ENCODE assay signal across 1 cellular context in genomic region chr19:18364826-18365528, GRCh38.
A peak's percentile ranks its signal among the peaks of the same experiment; 100 is the strongest.
TF ChIP-seq lines count a peak whose summit lies in the region.

No MANE protein-coding gene starts in this region.

TF ChIP-seq in HepG2, 621 proteins besides CTCF, POLR2A, EP300 and RAD21 (continued from another document and continues in another):
- TF ChIP-seq ZNF646 (CRISPR knock-in tag; IDR thresholded peaks at IDR 0.05) (no peak), IKZF1 (IDR thresholded peaks at IDR 0.05) (no peak), POGZ (CRISPR knock-in tag; IDR thresholded peaks at IDR 0.05) (no peak), BRF2 (CRISPR knock-in tag; IDR thresholded peaks at IDR 0.05) (no peak), MAFK (conservative IDR thresholded peaks at IDR 0.05 in 1 of 2, IDR thresholded peaks at IDR 0.05 in 1 of 2; ENCODE audit: low read length in 2 of 2) (0 out of 4 replicates have a peak, but pooled peaks of 1 of the 2 experiments have one; percentile 0), ZNF12 (CRISPR knock-in tag; IDR thresholded peaks at IDR 0.05) (peak; percentile 28; the same call in 1 of the 2 replicates), LBX2 (CRISPR knock-in tag; IDR thresholded peaks at IDR 0.05; ENCODE audit: borderline replicate concordance) (no peak), FOSL2 (CRISPR knock-in tag; IDR thresholded peaks at IDR 0.05) (peak; percentile 88), PRPF4 (IDR thresholded peaks at IDR 0.05; ENCODE audit: low read depth, low read length, poor library complexity, severe bottlenecking) (peak; percentile 16), SP1 (IDR thresholded peaks at IDR 0.05) (no peak), SP1 (CRISPR knock-in tag; IDR thresholded peaks at IDR 0.05) (0 out of 2 replicates have a peak, but pooled peaks have one; percentile 13), ATF6 (CRISPR knock-in tag; conservative IDR thresholded peaks at IDR 0.05) (no peak), NKX3-1 (CRISPR knock-in tag; IDR thresholded peaks at IDR 0.05) (peak; percentile 47; the same call in 1 of the 2 replicates), ZNF569 (CRISPR knock-in tag; IDR thresholded peaks at IDR 0.05; ENCODE audit: borderline replicate concordance) (no peak), SRF (IDR thresholded peaks at IDR 0.05; ENCODE audit: low read depth, low read length) (no peak), MTA3 (CRISPR knock-in tag; IDR thresholded peaks at IDR 0.05) (no peak), ZHX2 (IDR thresholded peaks at IDR 0.05; ENCODE audit: low read depth) (peak; percentile 88), ZHX2 (CRISPR knock-in tag; IDR thresholded peaks at IDR 0.05; ENCODE audit: borderline replicate concordance) (no peak), BRD4 (CRISPR knock-in tag; IDR thresholded peaks at IDR 0.05) (no peak; the same call in 1 of the 2 replicates), SKIL (CRISPR knock-in tag; IDR thresholded peaks at IDR 0.05; ENCODE audit: borderline replicate concordance) (peak; percentile 90; the same call in 1 of the 2 replicates), ZNF800 (CRISPR knock-in tag; IDR thresholded peaks at IDR 0.05) (no peak), ZNF496 (CRISPR knock-in tag; IDR thresholded peaks at IDR 0.05; ENCODE audit: insufficient replicate concordance) (no peak), EHMT2 (IDR thresholded peaks at IDR 0.05; ENCODE audit: borderline replicate concordance, low read depth, low read length) (0 out of 2 replicates have a peak, but pooled peaks have one; percentile 17), TFDP1 (CRISPR knock-in tag; IDR thresholded peaks at IDR 0.05; ENCODE audit: borderline replicate concordance) (no peak), DNMT3B (CRISPR knock-in tag; conservative IDR thresholded peaks at IDR 0.05) (no peak), ZNF556 (CRISPR knock-in tag; IDR thresholded peaks at IDR 0.05; ENCODE audit: borderline replicate concordance) (no peak), AGO1 (IDR thresholded peaks at IDR 0.05; ENCODE audit: low read depth, low read length, poor library complexity, severe bottlenecking) (no peak), ATF7 (IDR thresholded peaks at IDR 0.05) (peak; percentile 94), ATF7 (CRISPR knock-in tag; IDR thresholded peaks at IDR 0.05) (peak; percentile 96), PAWR (CRISPR knock-in tag; IDR thresholded peaks at IDR 0.05; ENCODE audit: borderline replicate concordance) (no peak), ZBTB38 (CRISPR knock-in tag; IDR thresholded peaks at IDR 0.05) (no peak; the same call in 1 of the 2 replicates), CBFB (CRISPR knock-in tag; IDR thresholded peaks at IDR 0.05) (peak; percentile 63; the same call in 1 of the 2 replicates), ZNF883 (CRISPR knock-in tag; IDR thresholded peaks at IDR 0.05; ENCODE audit: not compliant biosample characterization) (no peak), NFYC (CRISPR knock-in tag; IDR thresholded peaks at IDR 0.05) (no peak), AHR (CRISPR knock-in tag; IDR thresholded peaks at IDR 0.05) (no peak), NFE2L2 (IDR thresholded peaks at IDR 0.05; ENCODE audit: low read length) (no peak), ATF1 (CRISPR knock-in tag; IDR thresholded peaks at IDR 0.05) (peak; percentile 84), CREM (IDR thresholded peaks at IDR 0.05) (peak; percentile 88), CREM (CRISPR knock-in tag; IDR thresholded peaks at IDR 0.05) (no peak), KLF12 (CRISPR knock-in tag; IDR thresholded peaks at IDR 0.05; ENCODE audit: borderline replicate concordance) (no peak), DPF2 (CRISPR knock-in tag; IDR thresholded peaks at IDR 0.05; ENCODE audit: borderline replicate concordance, low read depth) (peak; percentile 47; the same call in 1 of the 2 replicates), BHLHE40 (IDR thresholded peaks at IDR 0.05; ENCODE audit: low read length) (peak; percentile 74), NFRKB (IDR thresholded peaks at IDR 0.05) (no peak), RARA (CRISPR knock-in tag; IDR thresholded peaks at IDR 0.05) (peak; percentile 98)
